In the genomic region with DNA sequence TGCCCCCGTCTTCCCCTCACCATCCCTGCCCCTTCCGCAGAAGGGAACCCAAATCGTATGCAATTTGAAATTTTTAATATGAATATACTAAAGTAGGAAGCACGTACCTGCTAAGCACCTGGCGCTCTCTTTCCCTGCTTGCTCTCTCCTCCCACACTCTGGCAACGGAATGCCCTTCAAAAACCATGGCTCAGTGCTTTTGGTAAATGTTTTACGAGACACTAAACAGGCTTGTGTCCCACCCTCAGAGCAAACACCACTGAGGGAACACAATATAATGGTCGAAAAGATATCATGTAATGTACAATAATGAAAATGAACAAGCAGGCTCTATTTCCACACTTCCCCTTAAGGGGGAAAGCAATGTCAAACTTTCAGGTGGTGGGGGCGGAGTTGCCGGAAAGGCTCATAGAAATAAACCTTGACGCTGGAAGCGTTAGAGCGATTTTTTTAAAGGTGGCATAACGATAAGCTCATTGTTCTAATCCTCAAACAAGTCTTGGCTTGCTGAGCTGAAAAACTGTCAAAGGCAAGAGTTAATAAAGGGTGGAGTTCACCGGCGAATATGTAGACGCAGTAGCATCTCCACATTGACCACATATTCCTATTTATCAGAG, we compare ENCODE assay signal across 10 cellular contexts.
DNase-seq lines count a peak whose midpoint lies in the region; ATAC-seq and TF ChIP-seq lines count a peak whose summit lies in the region.
"Had no signal": no experiment of that assay in that cellular context is flagged by ENCODE, and none has a peak within 500 bp of the region (broad histone marks: within the 10 kb centered on the region; RNA-seq: fewer than 3 reads in every experiment).

No MANE protein-coding gene starts in this region.

- H3K9me3 ChIP-seq in body of pancreas, result no peaks in the 10 kb centered on the region
- no peaks in the 10 kb centered on the region for H3K9me3 ChIP-seq in effector memory CD4-positive, alpha-beta T cell (ENCODE audit: control insufficient read depth, low read length)

- no peak overlapping the region for H2BK15ac ChIP-seq in mesendoderm (replicated peaks; ENCODE audit: low read depth)

- in situ Hi-C loops in Caki2 (cut with HindIII; ENCODE audit: low pct_unique_long_range_greater_than_20kb, low sequenced_read_pairs), result no loop called here

- DNase-seq in Caki2 (ENCODE audit: low read depth), result peak; percentile 79
- peak; percentile 79 for DNase-seq in NCI-H2029 treated with DMSO at 0.1 percent for 48 hours (lab: John Stamatoyannopoulos, UW)
- peak; percentile 72 to 80 (median 78) for DNase-seq in body of pancreas
- no peak for DNase-seq in mesendoderm
- DNase-seq in germinal center (ENCODE audit: low spot score), result no peak
- no peak for DNase-seq in effector memory CD4-positive, alpha-beta T cell
- DNase-seq in stimulated activated naive CD8-positive, alpha-beta T cell treated with anti-CD3 and anti-CD28 coated beads, Interleukin-15, Interleukin-2, amounts not matched to agents 100 U/mL and 50 U/mL, for 24 hours, result no peak
- DNase-seq: stimulated activated CD4-positive, alpha-beta T cell treated with anti-CD3 and anti-CD28 coated beads, Interleukin-4, amount 100 ng/mL, for 1 hour had no signal

- no peak overlapping the region for H4K5ac ChIP-seq in mesendoderm (ENCODE audit: low read length)

- no peaks in the 10 kb centered on the region for H3K79me1 ChIP-seq in mesendoderm (ENCODE audit: low read length)

- H3K4me2 ChIP-seq in mesendoderm (ENCODE audit: low read length), result no peak overlapping the region

- peak; percentile 51 to 92 (median 90) for TF ChIP-seq POLR2A in body of pancreas (IDR thresholded peaks at IDR 0.05)

- no peak overlapping the region for H3K9ac ChIP-seq in mesendoderm (ENCODE audit: low read length)

- H2BK120ac ChIP-seq in mesendoderm (ENCODE audit: low read depth, low read length), result no peak overlapping the region

- H3K4ac ChIP-seq in mesendoderm (ENCODE audit: low read depth, low read length), result no peak overlapping the region

- peak overlapping the region; percentile 1 to 36 for H3K4me3 ChIP-seq in body of pancreas
- no peak overlapping the region for H3K4me3 ChIP-seq in mesendoderm (ENCODE audit: low read length)
- no peak overlapping the region for H3K4me3 ChIP-seq in effector memory CD4-positive, alpha-beta T cell (ENCODE audit: insufficient read depth, low read depth, low read length, poor library complexity, severe bottlenecking)

- no peak overlapping the region for H4K8ac ChIP-seq in mesendoderm (ENCODE audit: low read depth, low read length)

- no peaks in the 10 kb centered on the region for H3K27me3 ChIP-seq in body of pancreas
- no peaks in the 10 kb centered on the region for H3K27me3 ChIP-seq in mesendoderm (ENCODE audit: insufficient read depth, low read length, poor library complexity)
- H3K27me3 ChIP-seq in effector memory CD4-positive, alpha-beta T cell (replicated peaks; ENCODE audit: control insufficient read depth, insufficient read depth, low read length, poor library complexity, severe bottlenecking), result no peaks in the 10 kb centered on the region

- ATAC-seq in body of pancreas, result peak; percentile 76
- no peak for ATAC-seq in GM18861 (IDR thresholded peaks at IDR 0.05; ENCODE audit: unreplicated experiment)
- no peak for ATAC-seq in stimulated activated naive CD8-positive, alpha-beta T cell treated with anti-CD3 and anti-CD28 coated beads, Interleukin-15, Interleukin-2, amounts not matched to agents 100 U/mL and 50 U/mL, for 24 hours

- peak overlapping the region; percentile 15 for H3K56ac ChIP-seq in mesendoderm (ENCODE audit: low read length)

- peak in 2 of 7 experiments; percentile 7 to 9 for TF ChIP-seq CTCF in body of pancreas (IDR thresholded peaks at IDR 0.05)

- no peak overlapping the region for H2BK5ac ChIP-seq in mesendoderm (ENCODE audit: low read length)

- H3K36me3 ChIP-seq in body of pancreas (replicated peaks in 1 of 2; ENCODE audit: insufficient read depth in 1 of 2, low read depth in 2 of 2), result no peaks in the 10 kb centered on the region
- no peaks in the 10 kb centered on the region for H3K36me3 ChIP-seq in mesendoderm (ENCODE audit: control insufficient read depth, insufficient read depth, low read length)
- no peaks in the 10 kb centered on the region for H3K36me3 ChIP-seq in effector memory CD4-positive, alpha-beta T cell (ENCODE audit: control insufficient read depth, insufficient read depth, low read length)

- intact Hi-C loops in body of pancreas (cut with DNase I), result no loop called here

- WGBS in body of pancreas, 2 donors, result 14 to 19% methylated on average over 17 of the region's 17 CpGs
- WGBS in mesendoderm (ENCODE audit: extremely low coverage, insufficient coverage, low lambda C conversion rate), result no CpG with 5 or more reads among the region's 17 CpGs

- H2AK5ac ChIP-seq in mesendoderm (ENCODE audit: low read length), result no peak overlapping the region

- no peak overlapping the region for H3K18ac ChIP-seq in mesendoderm (ENCODE audit: low read length)

- H3K79me2 ChIP-seq in mesendoderm (ENCODE audit: control insufficient read depth, insufficient read depth, low read length), result no peaks in the 10 kb centered on the region

- peaks cover 51% of the 10 kb centered on the region for H3K4me1 ChIP-seq in body of pancreas
- peaks cover 15% of the 10 kb centered on the region for H3K4me1 ChIP-seq in mesendoderm (ENCODE audit: control insufficient read depth, low read depth, low read length)
- no peaks in the 10 kb centered on the region for H3K4me1 ChIP-seq in effector memory CD4-positive, alpha-beta T cell (ENCODE audit: control insufficient read depth, insufficient read depth, low read length, poor library complexity, severe bottlenecking)

- H3K27ac ChIP-seq in body of pancreas, result peak overlapping the region; percentile 77 to 87 (median 85)
- no peak overlapping the region for H3K27ac ChIP-seq in mesendoderm (ENCODE audit: low read depth, low read length)
- H3K27ac ChIP-seq in effector memory CD4-positive, alpha-beta T cell (ENCODE audit: insufficient read depth, low read length, poor library complexity, severe bottlenecking), result no peak overlapping the region
- H3K27ac ChIP-seq: C4-2B had no signal

- H3K23ac ChIP-seq in mesendoderm (ENCODE audit: low read length), result no peak overlapping the region

Comparison
In these comparisons a context has a peak if more than half of its experiments do, and no peak if none do; other contexts are left out.
1. DNase-seq: peak in Caki2 (single experiment), NCI-H2029 treated with DMSO at 0.1 percent for 48 hours (single experiment) and body of pancreas (4 of 4); none in mesendoderm (single experiment), germinal center (single experiment), effector memory CD4-positive, alpha-beta T cell (0 of 3) and stimulated activated naive CD8-positive, alpha-beta T cell treated with anti-CD3 and anti-CD28 coated beads, Interleukin-15, Interleukin-2, amounts not matched to agents 100 U/mL and 50 U/mL, for 24 hours (single experiment).
2. H3K27ac ChIP-seq: peak in body of pancreas (4 of 4); none in mesendoderm (single experiment) and effector memory CD4-positive, alpha-beta T cell (single experiment).
3. H3K4me3 ChIP-seq: peak in body of pancreas (2 of 2); none in mesendoderm (single experiment) and effector memory CD4-positive, alpha-beta T cell (single experiment).